23 cellular contexts compared by ENCODE assay signal in genomic region chr9:136075134-136075841, GRCh38. TPM values are rescaled to one million over a fixed set of nuclear protein-coding genes. Genes with fewer than 3 reads are reported as not detected.
DNase-seq lines count a peak whose midpoint lies in the region; TF ChIP-seq lines count a peak whose summit lies in the region.
"Had no signal": no experiment of that assay in that cellular context is flagged by ENCODE, and none has a peak within 500 bp of the region (broad histone marks: within the 10 kb centered on the region; RNA-seq: fewer than 3 reads in every experiment).

No MANE protein-coding gene starts in this region.

- TF ChIP-seq CTCF in CD14-positive monocyte (IDR thresholded peaks at IDR 0.05): no peak
- TF ChIP-seq CTCF in HL-60 (IDR thresholded peaks at IDR 0.05; ENCODE audit: insufficient read depth, low read length): no peak
- no peak for TF ChIP-seq CTCF in left ventricle myocardium inferior (IDR thresholded peaks at IDR 0.05; ENCODE audit: borderline replicate concordance)
- TF ChIP-seq CTCF in osteoblast (IDR thresholded peaks at IDR 0.05; ENCODE audit: extremely low read depth, low read depth, low read length): no peak
- no peak for TF ChIP-seq CTCF in smooth muscle cell (IDR thresholded peaks at IDR 0.05; ENCODE audit: borderline replicate concordance, insufficient read depth, poor library complexity, severe bottlenecking)

- peaks cover 0 to 6% (median 1%) of the 10 kb centered on the region in 3 donors for H3K27me3 Mint-ChIP-seq in CD14-positive monocyte (ENCODE audit: low read depth in 3 of 3)
- H3K27me3 Mint-ChIP-seq: activated CD4-positive, alpha-beta T cell treated with anti-CD3 and anti-CD28 coated beads, Interleukin-2, amount 10 ng/mL, durations not matched to agents 7 days and 5 days; activated T-helper 17 cell treated with anti-CD3 and anti-CD28 coated beads, Interleukin-2, amount 50 U/mL, for 72 hours had no signal

- H4K20me1 ChIP-seq in osteoblast (ENCODE audit: insufficient read depth, low read length) (peaks cover 34% of the 10 kb centered on the region), smooth muscle cell (ENCODE audit: low read depth) (peaks cover 96% of the 10 kb centered on the region)

- H3K9ac ChIP-seq in smooth muscle cell (ENCODE audit: low read depth): no peak overlapping the region
- H3K9ac ChIP-seq: KMS-11 had no signal

- H3K36me3 ChIP-seq in left ventricle myocardium inferior (peaks cover 15% of the 10 kb centered on the region), osteoblast (ENCODE audit: insufficient read depth, low read length) (peaks cover 4% of the 10 kb centered on the region), smooth muscle cell (ENCODE audit: low read depth) (no peaks in the 10 kb centered on the region)
- H3K36me3 ChIP-seq: pancreas had no signal

- H2AFZ ChIP-seq in osteoblast (ENCODE audit: low read length): no peak overlapping the region
- no peak overlapping the region for H2AFZ ChIP-seq in smooth muscle cell (ENCODE audit: low read depth)

- peak overlapping the region; percentile 75 for H3K27ac ChIP-seq in HL-60 (replicated peaks)
- no peak overlapping the region for H3K27ac ChIP-seq in left ventricle myocardium inferior (replicated peaks)
- no peak overlapping the region for H3K27ac ChIP-seq in osteoblast (ENCODE audit: low read depth, low read length)
- H3K27ac ChIP-seq in smooth muscle cell (ENCODE audit: low read depth): no peak overlapping the region
- H3K27ac ChIP-seq: KMS-11, pancreas, tibial artery, VCaP had no signal

- H3K4me3 Mint-ChIP-seq in CD14-positive monocyte: peak overlapping the region; percentile 78 to 88
- H3K4me3 Mint-ChIP-seq: activated CD4-positive, alpha-beta T cell treated with anti-CD3 and anti-CD28 coated beads, Interleukin-2, amount 10 ng/mL, durations not matched to agents 7 days and 5 days; activated T-helper 17 cell treated with anti-CD3 and anti-CD28 coated beads, Interleukin-2, amount 50 U/mL, for 72 hours had no signal

- H3K79me2 ChIP-seq in osteoblast (ENCODE audit: insufficient read depth, low read length) (peaks cover 65% of the 10 kb centered on the region), smooth muscle cell (ENCODE audit: low read depth) (peaks cover 89% of the 10 kb centered on the region)

- 93% methylated on average over 35 of the region's 35 CpGs for WGBS in smooth muscle cell (ENCODE audit: low lambda C conversion rate)

- H3K27me3 ChIP-seq in HL-60 (ENCODE audit: insufficient read depth, poor library complexity, severe bottlenecking) (no peaks in the 10 kb centered on the region), left ventricle myocardium inferior (ENCODE audit: low read depth) (no peaks in the 10 kb centered on the region), osteoblast (ENCODE audit: insufficient read depth, low read length) (no peaks in the 10 kb centered on the region), smooth muscle cell (ENCODE audit: low read depth) (no peaks in the 10 kb centered on the region)
- H3K27me3 ChIP-seq: pancreas, stomach, tibial artery had no signal

- H3K9me3 Mint-ChIP-seq in CD14-positive monocyte: peaks cover 0 to 1% (median 0%) of the 10 kb centered on the region in 7 donors
- H3K9me3 Mint-ChIP-seq: activated CD4-positive, alpha-beta T cell treated with anti-CD3 and anti-CD28 coated beads, Interleukin-2, amount 10 ng/mL, durations not matched to agents 7 days and 5 days; activated naive CD4-positive, alpha-beta T cell treated with anti-CD3 and anti-CD28 coated beads, Interleukin-2, amount 50 U/mL, for 72 hours; activated T-helper 17 cell treated with anti-CD3 and anti-CD28 coated beads, Interleukin-2, amount 50 U/mL, for 72 hours had no signal

- DNase-seq in CD14-positive monocyte (ENCODE audit: low spot score): peak; percentile 49
- no peak for DNase-seq in HL-60 (ENCODE audit: low read depth in 1 of 2, low spot score in 1 of 2)
- DNase-seq in left ventricle myocardium inferior: peak; percentile 9
- DNase-seq in osteoblast (ENCODE audit: insufficient read length, low spot score, missing footprints): peak; percentile 6
- no peak for DNase-seq in smooth muscle cell (lab: John Stamatoyannopoulos, UW; ENCODE audit: unreplicated experiment)
- no peak for DNase-seq in HT-29 (ENCODE audit: low spot score)
- DNase-seq in AML-193 (lab: John Stamatoyannopoulos, UW): no peak
- DNase-seq: activated CD4-positive, alpha-beta T cell treated with anti-CD3 and anti-CD28 coated beads, Interleukin-2, amount 10 ng/mL, durations not matched to agents 7 days and 5 days; central memory CD4-positive, alpha-beta T cell; naive B cell; NCI-H1694; NCI-H2171 treated with DMSO at 0.1 percent for 48 hours; NCI-H524; stimulated activated CD4-positive, alpha-beta T cell treated with anti-CD3 and anti-CD28 coated beads, Interleukin-15, amount 100 ng/mL, for 24 hours; stomach; T-helper 2 cell had no signal

- intact Hi-C loops in CD14-positive monocyte (cut with micrococcal nuclease) (loop anchor here in 1 of 2 donors (5.0 kb wide), 2 partner anchors 33 to 42 kb away; partner anchors contain the start of gene TMEM250), left ventricle myocardium inferior (cut with micrococcal nuclease) (no loop called here)

- peaks cover 25 to 53% of the 10 kb centered on the region in 2 donors for H3K36me3 Mint-ChIP-seq in CD14-positive monocyte
- H3K36me3 Mint-ChIP-seq: activated naive CD4-positive, alpha-beta T cell treated with anti-CD3 and anti-CD28 coated beads, Interleukin-2, amount 50 U/mL, for 72 hours; naive B cell had no signal

- no peaks in the 10 kb centered on the region for H3F3A ChIP-seq in smooth muscle cell (ENCODE audit: low read depth)

- H3K27ac Mint-ChIP-seq in CD14-positive monocyte: peak overlapping the region; percentile 96 to 99 (median 99)
- H3K27ac Mint-ChIP-seq: activated T-helper 17 cell treated with anti-CD3 and anti-CD28 coated beads, Interleukin-2, amount 50 U/mL, for 72 hours had no signal

- H3K9me3 ChIP-seq in left ventricle myocardium inferior (replicated peaks) (no peaks in the 10 kb centered on the region), osteoblast (ENCODE audit: low read depth, low read length) (no peaks in the 10 kb centered on the region), smooth muscle cell (replicated peaks; ENCODE audit: low read depth) (no peaks in the 10 kb centered on the region)
- H3K9me3 ChIP-seq: pancreas, stomach, tibial artery had no signal

- no peak overlapping the region for H3K4me2 ChIP-seq in osteoblast (ENCODE audit: insufficient read depth, low read length)
- no peak overlapping the region for H3K4me2 ChIP-seq in smooth muscle cell
- H3K4me2 ChIP-seq: KMS-11 had no signal

- H3K4me1 ChIP-seq in left ventricle myocardium inferior (peaks cover 30% of the 10 kb centered on the region), osteoblast (ENCODE audit: insufficient read depth, low read length) (no peaks in the 10 kb centered on the region), smooth muscle cell (ENCODE audit: low read depth) (no peaks in the 10 kb centered on the region)
- H3K4me1 ChIP-seq: pancreas had no signal

- H3K4me3 ChIP-seq in HL-60 (replicated peaks; ENCODE audit: insufficient read depth, low read length) (no peak overlapping the region), left ventricle myocardium inferior (no peak overlapping the region), osteoblast (ENCODE audit: insufficient read depth, low read length) (no peak overlapping the region), smooth muscle cell (no peak overlapping the region)
- H3K4me3 ChIP-seq: pancreas, SK-N-MC, stomach, tibial artery had no signal

- peaks cover 50% of the 10 kb centered on the region for H3K4me1 Mint-ChIP-seq in CD14-positive monocyte

RNA-seq across cellular contexts. Expression of gene NACC2, which starts 19.8 kb away (rescaled TPM):
- polyA plus RNA-seq in CD14-positive monocyte: 1 to 10 TPM; 8.1 to 8.7 TPM
- 29.5 TPM for total RNA-seq in left ventricle myocardium inferior
- total RNA-seq in osteoblast: 25.3 and 32.9 TPM in 2 replicates
- 6.9 and 8.8 TPM in 2 replicates for total RNA-seq in smooth muscle cell
- 5.4 and 6.7 TPM in 2 replicates for polyA plus RNA-seq in smooth muscle cell
- total RNA-seq in HT-29 (2014; rRNA removed; shearing (Covaris generic)): 32.6 and 38.1 TPM in 2 replicates

RNA-seq across cellular contexts. Expression of gene TMEM250, which starts 43.4 kb away (rescaled TPM):
- polyA plus RNA-seq in CD14-positive monocyte (10 to 100 TPM; 30.9 to 38.0 TPM), smooth muscle cell (38.2 and 41.5 TPM in 2 replicates)
- total RNA-seq in left ventricle myocardium inferior (15.1 TPM), osteoblast (52.7 and 65.5 TPM in 2 replicates), smooth muscle cell (13.0 and 26.7 TPM in 2 replicates)
- 93.4 and 109 TPM in 2 replicates for total RNA-seq in HT-29 (2014; rRNA removed; shearing (Covaris generic))

Comparison
In these comparisons a context has a peak if more than half of its experiments do, and no peak if none do; other contexts are left out.
1. DNase-seq: peak in CD14-positive monocyte (single experiment), left ventricle myocardium inferior (single experiment) and osteoblast (single experiment); none in HL-60 (0 of 2), smooth muscle cell (single experiment), HT-29 (single experiment) and AML-193 (0 of 2).